1 cellular context compared by ENCODE assay signal in genomic region chr15:49044761-49045571, GRCh38.
TF ChIP-seq lines count a peak whose summit lies in the region.

No MANE protein-coding gene starts in this region.

TF ChIP-seq in K562, 482 proteins besides CTCF, POLR2A, EP300 and RAD21 (continued from another document):
- TF ChIP-seq ZBTB40 (IDR thresholded peaks at IDR 0.05), result peak; percentile 79
- no peak for TF ChIP-seq ZBTB40 (CRISPR knock-in tag; IDR thresholded peaks at IDR 0.05)
